ENCODE assay signal across 8 cellular contexts in the genomic region with DNA sequence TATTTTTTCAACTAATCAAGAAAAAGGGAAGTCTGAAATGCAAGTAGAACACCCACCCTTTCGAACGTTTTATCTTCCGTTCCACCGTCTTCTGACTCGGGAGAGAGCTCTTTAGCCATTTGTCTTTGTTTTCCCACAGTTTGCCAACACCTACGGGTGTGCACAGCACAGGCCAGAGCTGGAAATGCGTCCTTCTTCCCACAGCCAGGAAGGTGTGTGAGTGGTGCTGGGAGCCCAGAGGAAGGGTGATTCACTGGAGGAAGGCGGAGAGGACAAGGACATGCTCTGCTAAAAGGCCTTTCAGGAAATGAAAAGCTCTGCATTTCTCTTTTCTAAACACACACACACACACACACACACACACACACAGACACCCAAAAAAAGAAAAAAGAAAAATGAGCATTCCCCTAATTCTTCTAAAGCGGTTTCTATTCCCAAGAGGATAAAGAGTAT. TPM values are rescaled to one million over a fixed set of nuclear protein-coding genes. Genes with fewer than 3 reads are reported as not detected.
DNase-seq lines count a peak whose midpoint lies in the region; ATAC-seq and TF ChIP-seq lines count a peak whose summit lies in the region.

No MANE protein-coding gene starts in this region.

- 88 to 89% methylated on average over 6 to 9 of the region's 9 CpGs for WGBS in endodermal cell (ENCODE audit: insufficient coverage in 1 of 2, insufficient read length in 1 of 2), 2 experiments
- 63 to 67% methylated on average over 7 of the region's 9 CpGs for WGBS in mesodermal cell (ENCODE audit: insufficient coverage in 2 of 2), 2 experiments

- H3K4me1 Mint-ChIP-seq in stimulated activated naive CD8-positive, alpha-beta T cell treated with anti-CD3 and anti-CD28 coated beads, Interleukin-15, Interleukin-2, amounts not matched to agents 100 ng/mL and 50 ng/mL, for 24 hours (ENCODE audit: low read depth), result peaks cover 30% of the 10 kb centered on the region
- H3K4me1 Mint-ChIP-seq in endodermal cell, result peaks cover 24% of the 10 kb centered on the region
- H3K4me1 Mint-ChIP-seq in activated T-cell treated with anti-CD3 and anti-CD28 coated beads, Interleukin-2, amount 50 U/mL, for 24 hours (ENCODE audit: low read depth), result peaks cover 2% of the 10 kb centered on the region

- H3K36me3 ChIP-seq in endodermal cell (ENCODE audit: control insufficient read depth, insufficient read depth, low read length) (no peaks in the 10 kb centered on the region), mesodermal cell (ENCODE audit: control insufficient read depth, insufficient read depth, low read length) (peaks cover 6% of the 10 kb centered on the region)

- TF ChIP-seq CTCF in endodermal cell (conservative IDR thresholded peaks at IDR 0.05), result no peak

- H3K27ac Mint-ChIP-seq in stimulated activated naive CD8-positive, alpha-beta T cell treated with anti-CD3 and anti-CD28 coated beads, Interleukin-15, Interleukin-2, amounts not matched to agents 100 ng/mL and 50 ng/mL, for 24 hours, result peak overlapping the region; percentile 78
- H3K27ac Mint-ChIP-seq in endodermal cell, result no peak overlapping the region
- H3K27ac Mint-ChIP-seq in activated T-cell treated with anti-CD3 and anti-CD28 coated beads, Interleukin-2, amount 50 U/mL, for 24 hours, result no peak overlapping the region

- peaks cover 34% of the 10 kb centered on the region for H3K36me3 Mint-ChIP-seq in stimulated activated naive CD8-positive, alpha-beta T cell treated with anti-CD3 and anti-CD28 coated beads, Interleukin-15, Interleukin-2, amounts not matched to agents 100 ng/mL and 50 ng/mL, for 24 hours (ENCODE audit: low read depth)
- H3K36me3 Mint-ChIP-seq in endodermal cell (ENCODE audit: low read depth), result no peaks in the 10 kb centered on the region
- peaks cover 20% of the 10 kb centered on the region for H3K36me3 Mint-ChIP-seq in activated T-cell treated with anti-CD3 and anti-CD28 coated beads, Interleukin-2, amount 50 U/mL, for 24 hours (ENCODE audit: low read depth)

- no peak overlapping the region for H3K9ac ChIP-seq in endodermal cell (ENCODE audit: extremely low read depth, low read length, poor library complexity, severe bottlenecking)

- H3K4me1 ChIP-seq in endodermal cell (ENCODE audit: control insufficient read depth, insufficient read depth, low read length) (no peaks in the 10 kb centered on the region), mesodermal cell (ENCODE audit: control insufficient read depth, insufficient read depth, low read length, poor library complexity, severe bottlenecking) (peaks cover 34% of the 10 kb centered on the region)

- peaks cover under 1% of the 10 kb centered on the region for H3K9me3 Mint-ChIP-seq in stimulated activated naive CD8-positive, alpha-beta T cell treated with anti-CD3 and anti-CD28 coated beads, Interleukin-15, Interleukin-2, amounts not matched to agents 100 ng/mL and 50 ng/mL, for 24 hours
- no peaks in the 10 kb centered on the region for H3K9me3 Mint-ChIP-seq in endodermal cell
- no peaks in the 10 kb centered on the region for H3K9me3 Mint-ChIP-seq in activated T-cell treated with anti-CD3 and anti-CD28 coated beads, Interleukin-2, amount 50 U/mL, for 24 hours

- H3K4me3 ChIP-seq in endodermal cell (ENCODE audit: low read length), result no peak overlapping the region
- H3K4me3 ChIP-seq in mesodermal cell (ENCODE audit: extremely low read depth, insufficient read depth, low read length, poor library complexity, severe bottlenecking), result no peak overlapping the region

- no peak for ATAC-seq in stimulated activated naive CD8-positive, alpha-beta T cell treated with anti-CD3 and anti-CD28 coated beads, Interleukin-15, Interleukin-2, amounts not matched to agents 100 U/mL and 50 U/mL, for 24 hours
- ATAC-seq in HG03354 (IDR thresholded peaks at IDR 0.05; ENCODE audit: poor library complexity, severe bottlenecking, unreplicated experiment) (no peak), GM21447 (IDR thresholded peaks at IDR 0.05; ENCODE audit: unreplicated experiment) (no peak)

- H3K27ac ChIP-seq in endodermal cell (ENCODE audit: low read depth, low read length), result no peak overlapping the region
- peak overlapping the region; percentile 75 for H3K27ac ChIP-seq in mesodermal cell (ENCODE audit: low read depth, low read length, severe bottlenecking)

- H3K9me3 ChIP-seq in endodermal cell (ENCODE audit: control insufficient read depth, low read length) (no peaks in the 10 kb centered on the region), mesodermal cell (ENCODE audit: control insufficient read depth, low read length) (no peaks in the 10 kb centered on the region)

- no peaks in the 10 kb centered on the region for H3K27me3 ChIP-seq in endodermal cell (ENCODE audit: control insufficient read depth, insufficient read depth, low read length, poor library complexity, severe bottlenecking)

- no peaks in the 10 kb centered on the region for H3K27me3 Mint-ChIP-seq in stimulated activated naive CD8-positive, alpha-beta T cell treated with anti-CD3 and anti-CD28 coated beads, Interleukin-15, Interleukin-2, amounts not matched to agents 100 ng/mL and 50 ng/mL, for 24 hours
- H3K27me3 Mint-ChIP-seq in endodermal cell (ENCODE audit: insufficient read depth), result peaks cover 22% of the 10 kb centered on the region
- H3K27me3 Mint-ChIP-seq in activated T-cell treated with anti-CD3 and anti-CD28 coated beads, Interleukin-2, amount 50 U/mL, for 24 hours, result no peaks in the 10 kb centered on the region

- H3K4me3 Mint-ChIP-seq in stimulated activated naive CD8-positive, alpha-beta T cell treated with anti-CD3 and anti-CD28 coated beads, Interleukin-15, Interleukin-2, amounts not matched to agents 100 ng/mL and 50 ng/mL, for 24 hours, result peak overlapping the region; percentile 41
- peak overlapping the region; percentile 39 for H3K4me3 Mint-ChIP-seq in endodermal cell
- no peak overlapping the region for H3K4me3 Mint-ChIP-seq in activated T-cell treated with anti-CD3 and anti-CD28 coated beads, Interleukin-2, amount 50 U/mL, for 24 hours

- no peak for DNase-seq in stimulated activated naive CD8-positive, alpha-beta T cell treated with anti-CD3 and anti-CD28 coated beads, Interleukin-15, Interleukin-2, amounts not matched to agents 100 U/mL and 50 U/mL, for 24 hours
- DNase-seq in endodermal cell, result peak; percentile 56
- DNase-seq in activated T-cell treated with anti-CD3 and anti-CD28 coated beads, Interleukin-2, amount 50 U/mL, for 24 hours, result no peak
- no peak for DNase-seq in SHP77 (lab: John Stamatoyannopoulos, UW)

RNA-seq across cellular contexts. Expression of a gene that starts 18.5 kb away (rescaled TPM):
- 1 to 10 TPM; 1.9 to 2.7 TPM for total RNA-seq in endodermal cell
- 2.4 TPM for polyA plus RNA-seq in endodermal cell (2013, experiment 1 of 2)
- 2.3 TPM for polyA plus RNA-seq in endodermal cell (2013, experiment 2 of 2)
- 45.7 TPM for polyA plus RNA-seq in mesodermal cell (2013, experiment 1 of 2)
- polyA plus RNA-seq in mesodermal cell (2013, experiment 2 of 2), result 47.6 TPM

RNA-seq across cellular contexts. Expression of a gene that starts 41.5 kb away (rescaled TPM):
- total RNA-seq in endodermal cell, result 10 to 100 TPM; 16.3 to 20.1 TPM
- 24.9 TPM for polyA plus RNA-seq in endodermal cell (2013, experiment 1 of 2)
- polyA plus RNA-seq in endodermal cell (2013, experiment 2 of 2), result 25.9 TPM
- polyA plus RNA-seq in mesodermal cell (2013, experiment 1 of 2), result 57.7 TPM
- polyA plus RNA-seq in mesodermal cell (2013, experiment 2 of 2), result 53.6 TPM

RNA-seq across cellular contexts. Expression of a gene that starts 59.0 kb away (rescaled TPM):
- total RNA-seq in endodermal cell, result not detected
- not detected for polyA plus RNA-seq in endodermal cell (2013, experiment 1 of 2)
- not detected for polyA plus RNA-seq in endodermal cell (2013, experiment 2 of 2)
- not detected for polyA plus RNA-seq in mesodermal cell (2013, experiment 1 of 2)
- polyA plus RNA-seq in mesodermal cell (2013, experiment 2 of 2), result not detected
